In the genomic region with DNA sequence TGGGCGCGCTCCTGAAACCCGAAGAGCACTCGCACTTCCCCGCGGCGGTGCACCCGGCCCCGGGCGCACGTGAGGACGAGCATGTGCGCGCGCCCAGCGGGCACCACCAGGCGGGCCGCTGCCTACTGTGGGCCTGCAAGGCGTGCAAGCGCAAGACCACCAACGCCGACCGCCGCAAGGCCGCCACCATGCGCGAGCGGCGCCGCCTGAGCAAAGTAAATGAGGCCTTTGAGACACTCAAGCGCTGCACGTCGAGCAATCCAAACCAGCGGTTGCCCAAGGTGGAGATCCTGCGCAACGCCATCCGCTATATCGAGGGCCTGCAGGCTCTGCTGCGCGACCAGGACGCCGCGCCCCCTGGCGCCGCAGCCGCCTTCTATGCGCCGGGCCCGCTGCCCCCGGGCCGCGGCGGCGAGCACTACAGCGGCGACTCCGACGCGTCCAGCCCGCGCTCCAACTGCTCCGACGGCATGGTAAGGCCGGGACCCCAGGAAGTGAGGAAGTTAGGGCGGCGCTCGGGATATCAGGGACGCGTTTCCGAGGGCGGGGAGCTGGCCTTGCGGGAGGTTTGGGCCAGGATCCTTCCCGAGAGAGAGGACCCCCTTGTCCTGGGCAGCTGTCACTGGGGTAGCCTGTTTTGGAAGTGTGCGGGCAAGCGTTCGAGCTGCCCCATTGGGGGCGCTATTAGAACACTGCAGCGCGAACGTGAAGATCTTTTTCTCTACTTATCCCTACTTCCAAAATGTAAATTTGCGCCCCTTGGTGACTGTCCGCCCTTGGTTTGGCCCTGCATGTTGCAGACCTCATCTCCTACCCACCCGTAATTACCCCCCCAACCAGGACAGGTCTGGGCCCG, we compare ENCODE assay signal across 10 cellular contexts. TPM values are rescaled to one million over a fixed set of nuclear protein-coding genes. Genes with fewer than 3 reads are reported as not detected.
DNase-seq lines count a peak whose midpoint lies in the region; ATAC-seq, FAIRE-seq and TF ChIP-seq lines count a peak whose summit lies in the region.
"Had no signal": no experiment of that assay in that cellular context is flagged by ENCODE, and none has a peak within 500 bp of the region (broad histone marks: within the 10 kb centered on the region; RNA-seq: fewer than 3 reads in every experiment).

No MANE protein-coding gene starts in this region.

- H2AFZ ChIP-seq in HepG2 (ENCODE audit: low read length), result no peak overlapping the region

- TF ChIP-seq RAD21 in HepG2 (CRISPR knock-in tag; IDR thresholded peaks at IDR 0.05), result no peak

- no peak overlapping the region for H3K9ac ChIP-seq in BLaER1 treated with 17β-estradiol and CSF1 and Interleukin-3, amounts not matched to agents 10 nM and 100 nM
- H3K9ac ChIP-seq in HUES6 (ENCODE audit: low read length), result peak overlapping the region; percentile 12
- no peak overlapping the region for H3K9ac ChIP-seq in HepG2 (ENCODE audit: insufficient read depth, low read depth, low read length)

- H3K9me3 ChIP-seq in BLaER1 treated with 17β-estradiol and CSF1 and Interleukin-3, amounts not matched to agents 10 nM and 100 nM (replicated peaks in 1 of 11), result peaks cover 0 to 22% (median 12%) of the 10 kb centered on the region in 11 experiments; a peak in 15 of 22 replicates
- H3K9me3 ChIP-seq in HUES6 (ENCODE audit: control insufficient read depth, insufficient read depth, low read depth, low read length) (no peaks in the 10 kb centered on the region), HepG2 (ENCODE audit: low read length) (no peaks in the 10 kb centered on the region; the same call in 1 of the 2 replicates)
- H3K9me3 ChIP-seq in CD4-positive, alpha-beta memory T cell (ENCODE audit: control insufficient read depth in 1 of 2, low read length in 2 of 2), result no peaks in the 10 kb centered on the region

- TF ChIP-seq CTCF in cardiac fibroblast (IDR thresholded peaks at IDR 0.05; ENCODE audit: low read depth, low read length) (no peak), HepG2 (CRISPR knock-in tag; IDR thresholded peaks at IDR 0.05) (peak; percentile 43; the same call in 1 of the 2 replicates)

- peaks cover 35 to 67% (median 59%) of the 10 kb centered on the region in 11 experiments for H3K27me3 ChIP-seq in BLaER1 treated with 17β-estradiol and CSF1 and Interleukin-3, amounts not matched to agents 10 nM and 100 nM
- H3K27me3 ChIP-seq in HUES6 (ENCODE audit: control insufficient read depth, insufficient read depth, low read length) (peaks cover 100% of the 10 kb centered on the region), HepG2 (ENCODE audit: control insufficient read depth in 1 of 2, insufficient read depth in 2 of 2, low read length in 2 of 2) (peaks cover 11 to 51% of the 10 kb centered on the region in 2 experiments)
- peaks cover 6% of the 10 kb centered on the region for H3K27me3 ChIP-seq in CD4-positive, alpha-beta memory T cell (ENCODE audit: insufficient read depth, low read length)

- TF ChIP-seq EP300 in HepG2 (IDR thresholded peaks at IDR 0.05; ENCODE audit: low read depth in 2 of 2, low read length in 2 of 2) (no peak), HepG2 (CRISPR knock-in tag; IDR thresholded peaks at IDR 0.05; ENCODE audit: borderline replicate concordance) (no peak)

- H3K4me1 Mint-ChIP-seq in CD4-positive, alpha-beta memory T cell, result no peaks in the 10 kb centered on the region

- H3K4me3 Mint-ChIP-seq in CD4-positive, alpha-beta memory T cell, result no peak overlapping the region
- H3K4me3 Mint-ChIP-seq: activated CD8-positive, alpha-beta T cell treated with anti-CD3 and anti-CD28 coated beads for 36 hours had no signal

- H3K27me3 Mint-ChIP-seq in CD4-positive, alpha-beta memory T cell, result peaks cover 25 to 26% of the 10 kb centered on the region in 2 donors

- H3K27ac Mint-ChIP-seq in CD4-positive, alpha-beta memory T cell, result no peak overlapping the region
- H3K27ac Mint-ChIP-seq: activated CD8-positive, alpha-beta T cell treated with anti-CD3 and anti-CD28 coated beads for 36 hours had no signal

- DNase-seq in cardiac fibroblast (ENCODE audit: low read depth in 2 of 2) (peak; percentile 10 to 12), HepG2 (ENCODE audit: low spot score) (no peak), 8988T (no peak), putamen (ENCODE audit: low spot score) (no peak)
- DNase-seq in CD4-positive, alpha-beta memory T cell, result no peak
- DNase-seq: activated CD8-positive, alpha-beta T cell treated with anti-CD3 and anti-CD28 coated beads for 36 hours; RPMI8226 had no signal

- TF ChIP-seq POLR2A in HepG2 (IDR thresholded peaks at IDR 0.05; ENCODE audit: insufficient read depth in 1 of 2, low read depth in 2 of 2, low read length in 2 of 2), result no peak

- peak overlapping the region in 6 of 10 experiments; percentile 16 to 38 (median 29); a peak in 9 of 20 replicates for H3K4me3 ChIP-seq in BLaER1 treated with 17β-estradiol and CSF1 and Interleukin-3, amounts not matched to agents 10 nM and 100 nM
- H3K4me3 ChIP-seq in HUES6 (ENCODE audit: low read depth, low read length), result peak overlapping the region; percentile 43
- no peak overlapping the region for H3K4me3 ChIP-seq in cardiac fibroblast (replicated peaks in 1 of 2; ENCODE audit: low read depth in 2 of 2, low read length in 2 of 2)
- no peak overlapping the region; a peak in 1 of 6 replicates for H3K4me3 ChIP-seq in HepG2 (replicated peaks in 1 of 3; ENCODE audit: insufficient read depth in 1 of 3, low read depth in 2 of 3, low read length in 3 of 3)
- H3K4me3 ChIP-seq in CD4-positive, alpha-beta memory T cell (ENCODE audit: low read length in 2 of 2), result no peak overlapping the region

- peaks cover 0 to 2% (median 0%) of the 10 kb centered on the region in 8 donors for H3K9me3 Mint-ChIP-seq in CD4-positive, alpha-beta memory T cell
- H3K9me3 Mint-ChIP-seq: activated CD8-positive, alpha-beta T cell treated with anti-CD3 and anti-CD28 coated beads for 36 hours had no signal

- FAIRE-seq in HepG2 (lab: Jason Lieb, UNC), result no peak

- ATAC-seq in HepG2 (peak; percentile 86), HG02973 (IDR thresholded peaks at IDR 0.05; ENCODE audit: unreplicated experiment) (no peak)
- ATAC-seq: activated CD8-positive, alpha-beta T cell treated with anti-CD3 and anti-CD28 coated beads for 36 hours had no signal

- H3K36me3 ChIP-seq in BLaER1 treated with 17β-estradiol and CSF1 and Interleukin-3, amounts not matched to agents 10 nM and 100 nM, result no peaks in the 10 kb centered on the region
- H3K36me3 ChIP-seq in HUES6 (ENCODE audit: control insufficient read depth, insufficient read depth, low read length) (no peaks in the 10 kb centered on the region), HepG2 (replicated peaks in 1 of 2; ENCODE audit: control insufficient read depth in 1 of 2, insufficient read depth in 2 of 2, low read length in 2 of 2) (no peaks in the 10 kb centered on the region)
- H3K36me3 ChIP-seq in CD4-positive, alpha-beta memory T cell (ENCODE audit: insufficient read depth, low read length), result no peaks in the 10 kb centered on the region

- BruUV-seq in HepG2 (replicated peaks; lab: Mats Ljungman, UMichigan), result no TSS peak

- H3K27ac ChIP-seq in BLaER1 treated with 17β-estradiol and CSF1 and Interleukin-3, amounts not matched to agents 10 nM and 100 nM, result no peak overlapping the region
- H3K27ac ChIP-seq in HUES6 (ENCODE audit: low read depth, low read length) (no peak overlapping the region), HepG2 (ENCODE audit: extremely low read length, insufficient read depth, low read length) (no peak overlapping the region)
- no peak overlapping the region for H3K27ac ChIP-seq in CD4-positive, alpha-beta memory T cell (ENCODE audit: low read depth, low read length)

- 39% methylated on average over 32 of the region's 84 CpGs for WGBS in HepG2 (ENCODE audit: low lambda C conversion rate)

- H4K20me1 ChIP-seq in BLaER1 treated with 17β-estradiol and CSF1 and Interleukin-3, amounts not matched to agents 10 nM and 100 nM, result peaks cover 0 to 14% (median 0%) of the 10 kb centered on the region in 11 experiments; a peak in 3 of 22 replicates
- H4K20me1 ChIP-seq in HepG2 (ENCODE audit: insufficient read depth, low read length), result no peaks in the 10 kb centered on the region

- CTCF ChIA-PET in HepG2 (lab: Yijun Ruan, JAX; ENCODE audit: low intra/inter-chr PET ratio, low total read pairs), result interaction anchor here (1.6 kb wide), 1 partner anchor 122 kb away, joined by 3 read pairs; no protein-coding TSS in a partner anchor
- CTCF ChIA-PET in CD4-positive, alpha-beta memory T cell (lab: Charles Lee; ENCODE audit: partially characterized antibody), result no interaction called here

- peaks cover 0 to 15% (median 0%) of the 10 kb centered on the region in 10 experiments; a peak in 4 of 20 replicates for H3K4me1 ChIP-seq in BLaER1 treated with 17β-estradiol and CSF1 and Interleukin-3, amounts not matched to agents 10 nM and 100 nM
- H3K4me1 ChIP-seq in HUES6 (ENCODE audit: control insufficient read depth, insufficient read depth, low read length) (peaks cover 27% of the 10 kb centered on the region), HepG2 (ENCODE audit: insufficient read depth, low read length) (no peaks in the 10 kb centered on the region; the same call in 1 of the 2 replicates)
- H3K4me1 ChIP-seq in CD4-positive, alpha-beta memory T cell (ENCODE audit: insufficient read depth, low read length), result no peaks in the 10 kb centered on the region

- no peaks in the 10 kb centered on the region for H3K79me2 ChIP-seq in HepG2 (ENCODE audit: insufficient read depth, low read length)

- intact Hi-C loops in HepG2 (cut with micrococcal nuclease; ENCODE audit: unreplicated experiment), result no loop called here
- intact Hi-C loops in CD4-positive, alpha-beta memory T cell (cut with micrococcal nuclease), result no loop called here

- POLR2A ChIA-PET in HepG2 (lab: Yijun Ruan, JAX), result no interaction called here
- POLR2A ChIA-PET in CD4-positive, alpha-beta memory T cell (lab: Charles Lee; ENCODE audit: partially characterized antibody), result no interaction called here

- in situ Hi-C loops in HepG2 (cut with HindIII; ENCODE audit: extremely low pct_ligation_motif_present, low pct_unique_long_range_greater_than_20kb), result loop anchor here (5.0 kb wide), 1 partner anchor 118 kb away; no protein-coding TSS in a partner anchor

- H3K36me3 Mint-ChIP-seq in CD4-positive, alpha-beta memory T cell, result no peaks in the 10 kb centered on the region

- peak overlapping the region; percentile 5 to 74 (median 43); a peak in 16 of 22 replicates for H3K4me2 ChIP-seq in BLaER1 treated with 17β-estradiol and CSF1 and Interleukin-3, amounts not matched to agents 10 nM and 100 nM
- no peak overlapping the region for H3K4me2 ChIP-seq in HepG2 (ENCODE audit: low read depth, low read length)

RNA-seq across cellular contexts. Expression of gene MYOD1, which starts 0.8 kb away (rescaled TPM):
- total RNA-seq in HepG2 (2016; rRNA removed; fragmentation: Illumina TruSeq; extraction: Trizol), result not detected in 2 replicates
- total RNA-seq in HepG2 (2016; cell fraction: cytosol; rRNA removed; fragmentation: Illumina TruSeq; extraction: Trizol; ENCODE audit: low read depth), result not detected in 2 replicates
- not detected in 2 replicates for total RNA-seq in HepG2 (2016; cell fraction: insoluble cytoplasmic fraction; rRNA removed; fragmentation: Illumina TruSeq; extraction: Trizol)
- total RNA-seq in HepG2 (2016; cell fraction: membrane; rRNA removed; fragmentation: Illumina TruSeq; extraction: Trizol), result not detected in 2 replicates
- not detected in 2 replicates for total RNA-seq in HepG2 (2016; cell fraction: nucleus; rRNA removed; fragmentation: Illumina TruSeq; extraction: Trizol)
- not detected in 2 replicates for polyA plus RNA-seq in HepG2 (2011; rRNA removed)
- not detected in 2 replicates for polyA plus RNA-seq in HepG2 (2011; cell fraction: cytosol; rRNA removed)
- polyA plus RNA-seq in HepG2 (2011; cell fraction: nucleus; rRNA removed), result not detected in 2 replicates
- not detected in 2 replicates for polyA plus RNA-seq in HepG2 (2012)
- not detected in 2 replicates for polyA plus RNA-seq in HepG2 (2016; cell fraction: cytosol; fragmentation: Illumina TruSeq; extraction: Trizol; ENCODE audit: low read depth)
- polyA plus RNA-seq in HepG2 (2016; cell fraction: insoluble cytoplasmic fraction; fragmentation: Illumina TruSeq; extraction: Trizol; ENCODE audit: low read depth), result not detected in 2 replicates
- not detected in 2 replicates for polyA plus RNA-seq in HepG2 (2016; cell fraction: membrane; fragmentation: Illumina TruSeq; extraction: Trizol; ENCODE audit: low read depth)
- polyA plus RNA-seq in HepG2 (2016; cell fraction: nucleus; fragmentation: Illumina TruSeq; extraction: Trizol; ENCODE audit: insufficient read depth, low read depth), result not detected in 2 replicates
- polyA minus RNA-seq in HepG2 (2011; rRNA and poly(A)+ RNA removed; ENCODE audit: low replicate concordance), result not detected in 2 replicates
- polyA minus RNA-seq in HepG2 (2011; cell fraction: cytosol; rRNA and poly(A)+ RNA removed), result not detected in 2 replicates
- not detected in 2 replicates for polyA minus RNA-seq in HepG2 (2011; cell fraction: nucleus; rRNA and poly(A)+ RNA removed)
- total RNA-seq in CD4-positive, alpha-beta memory T cell, result not detected
- polyA plus RNA-seq in CD4-positive, alpha-beta memory T cell, result not detected
- total RNA-seq: activated CD8-positive, alpha-beta T cell treated with anti-CD3 and anti-CD28 coated beads for 36 hours had no signal

RNA-seq across cellular contexts. Expression of gene KCNC1, which starts 14.4 kb away (rescaled TPM):
- total RNA-seq in HepG2 (2016; rRNA removed; fragmentation: Illumina TruSeq; extraction: Trizol), result 0.03 and 0.04 TPM in 2 replicates
- not detected in 2 replicates for total RNA-seq in HepG2 (2016; cell fraction: cytosol; rRNA removed; fragmentation: Illumina TruSeq; extraction: Trizol; ENCODE audit: low read depth)
- 0.04 and 0.06 TPM in 2 replicates for total RNA-seq in HepG2 (2016; cell fraction: insoluble cytoplasmic fraction; rRNA removed; fragmentation: Illumina TruSeq; extraction: Trizol)
- 0.03 and 0.10 TPM in 2 replicates for total RNA-seq in HepG2 (2016; cell fraction: membrane; rRNA removed; fragmentation: Illumina TruSeq; extraction: Trizol)
- total RNA-seq in HepG2 (2016; cell fraction: nucleus; rRNA removed; fragmentation: Illumina TruSeq; extraction: Trizol), result 0.34 and 0.38 TPM in 2 replicates
- polyA plus RNA-seq in HepG2 (2011; rRNA removed), result 0.01 TPM in 1 of 2 replicates, not detected in the other
- not detected in 2 replicates for polyA plus RNA-seq in HepG2 (2011; cell fraction: cytosol; rRNA removed)
- polyA plus RNA-seq in HepG2 (2011; cell fraction: nucleus; rRNA removed), result 0.16 and 0.19 TPM in 2 replicates
- 0.11 and 0.51 TPM in 2 replicates for polyA plus RNA-seq in HepG2 (2012)
- polyA plus RNA-seq in HepG2 (2016; cell fraction: cytosol; fragmentation: Illumina TruSeq; extraction: Trizol; ENCODE audit: low read depth), result 0.02 TPM in 1 of 2 replicates, not detected in the other
- 0.07 TPM in 1 of 2 replicates, not detected in the other for polyA plus RNA-seq in HepG2 (2016; cell fraction: insoluble cytoplasmic fraction; fragmentation: Illumina TruSeq; extraction: Trizol; ENCODE audit: low read depth)
- 0.02 TPM in 1 of 2 replicates, not detected in the other for polyA plus RNA-seq in HepG2 (2016; cell fraction: membrane; fragmentation: Illumina TruSeq; extraction: Trizol; ENCODE audit: low read depth)
- polyA plus RNA-seq in HepG2 (2016; cell fraction: nucleus; fragmentation: Illumina TruSeq; extraction: Trizol; ENCODE audit: insufficient read depth, low read depth), result 0.36 and 0.99 TPM in 2 replicates
- not detected in 2 replicates for polyA minus RNA-seq in HepG2 (2011; rRNA and poly(A)+ RNA removed; ENCODE audit: low replicate concordance)
- not detected in 2 replicates for polyA minus RNA-seq in HepG2 (2011; cell fraction: cytosol; rRNA and poly(A)+ RNA removed)
- polyA minus RNA-seq in HepG2 (2011; cell fraction: nucleus; rRNA and poly(A)+ RNA removed), result 0.39 and 0.50 TPM in 2 replicates
- not detected for total RNA-seq in CD4-positive, alpha-beta memory T cell
- polyA plus RNA-seq in CD4-positive, alpha-beta memory T cell, result under 1 TPM in 1 of 2 donors, not detected in 1; 0.23 TPM
- total RNA-seq: activated CD8-positive, alpha-beta T cell treated with anti-CD3 and anti-CD28 coated beads for 36 hours had no signal

Comparison
In these comparisons a context has a peak if more than half of its experiments do, and no peak if none do; other contexts are left out.
1. H3K4me3 ChIP-seq: peak in BLaER1 treated with 17β-estradiol and CSF1 and Interleukin-3, amounts not matched to agents 10 nM and 100 nM (6 of 10) and HUES6 (single experiment); none in cardiac fibroblast (0 of 2), HepG2 (0 of 3) and CD4-positive, alpha-beta memory T cell (0 of 2).
2. DNase-seq: peak in cardiac fibroblast (2 of 2); none in HepG2 (single experiment), CD4-positive, alpha-beta memory T cell (0 of 5), 8988T (single experiment) and putamen (single experiment).